Comparison of ENCODE assay signal across 9 cellular contexts in genomic region chr2:84846732-84847131, GRCh38. TPM values are rescaled to one million over a fixed set of nuclear protein-coding genes. Genes with fewer than 3 reads are reported as not detected.
A peak's percentile ranks its signal among the peaks of the same experiment; 100 is the strongest.
DNase-seq lines count a peak whose midpoint lies in the region; ATAC-seq and TF ChIP-seq lines count a peak whose summit lies in the region.
"Had no signal": no experiment of that assay in that cellular context is flagged by ENCODE, and none has a peak within 500 bp of the region (broad histone marks: within the 10 kb centered on the region; RNA-seq: fewer than 3 reads in every experiment).

No MANE protein-coding gene starts in this region.

- no peak overlapping the region for H3K4me3 ChIP-seq in esophagus (ENCODE audit: low read depth in 1 of 2, low read length in 2 of 2)
- no peak overlapping the region for H3K4me3 ChIP-seq in spleen
- no peak overlapping the region for H3K4me3 ChIP-seq in left ventricle myocardium inferior

- peaks cover 8% of the 10 kb centered on the region for H3K36me3 Mint-ChIP-seq in activated CD4-positive, alpha-beta memory T cell treated with anti-CD3 and anti-CD28 coated beads for 36 hours

- H3K4me3 Mint-ChIP-seq in activated CD4-positive, alpha-beta memory T cell treated with anti-CD3 and anti-CD28 coated beads for 36 hours = peak overlapping the region; percentile 26

- POLR2A ChIA-PET in activated CD4-positive, alpha-beta memory T cell treated with anti-CD3 and anti-CD28 coated beads for 36 hours (lab: Charles Lee) = interaction anchor here (0.7 to 1.2 kb wide), 4 partner anchors 30 to 92 kb away, joined by 3 to 4 read pairs (median 3); partner anchors contain the start of gene TRABD2A

- H3K4me1 ChIP-seq in esophagus (ENCODE audit: control insufficient read depth in 2 of 2, insufficient read depth in 2 of 2, low read length in 1 of 2) (peaks cover 0 to 3% of the 10 kb centered on the region in 2 donors), spleen (peaks cover 9 to 66% (median 26%) of the 10 kb centered on the region in 6 donors), left ventricle myocardium inferior (no peaks in the 10 kb centered on the region)

- H3K27ac Mint-ChIP-seq in activated CD4-positive, alpha-beta memory T cell treated with anti-CD3 and anti-CD28 coated beads for 36 hours = peak overlapping the region; percentile 97

- peaks cover 87% of the 10 kb centered on the region for H3K4me1 Mint-ChIP-seq in activated CD4-positive, alpha-beta memory T cell treated with anti-CD3 and anti-CD28 coated beads for 36 hours (ENCODE audit: low read depth)

- no peaks in the 10 kb centered on the region for H3K9me3 Mint-ChIP-seq in activated CD4-positive, alpha-beta memory T cell treated with anti-CD3 and anti-CD28 coated beads for 36 hours

- WGBS in esophagus, 2 donors = 85 to 92% methylated on average over 2 of the region's 2 CpGs
- 41 to 83% (median 81%) methylated on average over 2 of the region's 2 CpGs for WGBS in spleen, 5 donors

- TF ChIP-seq CTCF in spleen (IDR thresholded peaks at IDR 0.05 in 8 of 11, conservative IDR thresholded peaks at IDR 0.05 in 3 of 11) (no peak), left ventricle myocardium inferior (IDR thresholded peaks at IDR 0.05; ENCODE audit: borderline replicate concordance) (no peak)

- no peak for ATAC-seq in HG03565 (IDR thresholded peaks at IDR 0.05; ENCODE audit: unreplicated experiment)

- CTCF ChIA-PET in activated CD4-positive, alpha-beta memory T cell treated with anti-CD3 and anti-CD28 coated beads for 36 hours (lab: Charles Lee) = interaction anchor here (1.3 to 2.6 kb wide), 3 partner anchors 11 to 79 kb away, joined by 3 to 12 read pairs (median 3); partner anchors contain the start of gene TRABD2A

- no peak for TF ChIP-seq POLR2A in spleen (IDR thresholded peaks at IDR 0.05)

- H3K9me3 ChIP-seq in esophagus (ENCODE audit: control insufficient read depth in 2 of 2, insufficient read depth in 1 of 2, low read depth in 1 of 2, low read length in 1 of 2) (no peaks in the 10 kb centered on the region), spleen (no peaks in the 10 kb centered on the region), left ventricle myocardium inferior (replicated peaks) (no peaks in the 10 kb centered on the region)

- H3K27ac ChIP-seq in esophagus (ENCODE audit: low read depth in 2 of 2, low read length in 1 of 2) (peak overlapping the region; percentile 47 to 64), spleen (peak overlapping the region; percentile 45 to 92 (median 82)), left ventricle myocardium inferior (replicated peaks) (no peak overlapping the region)

- H3K27me3 ChIP-seq in esophagus (ENCODE audit: control insufficient read depth in 1 of 2, insufficient read depth in 2 of 2, low read length in 2 of 2) (no peaks in the 10 kb centered on the region), spleen (replicated peaks in 1 of 7) (no peaks in the 10 kb centered on the region), left ventricle myocardium inferior (ENCODE audit: low read depth) (no peaks in the 10 kb centered on the region)

- H3K27me3 Mint-ChIP-seq in activated CD4-positive, alpha-beta memory T cell treated with anti-CD3 and anti-CD28 coated beads for 36 hours = no peaks in the 10 kb centered on the region

- intact Hi-C loops in activated CD4-positive, alpha-beta memory T cell treated with anti-CD3 and anti-CD28 coated beads for 36 hours (cut with micrococcal nuclease) = loop anchor here (1.0 to 2.0 kb wide), 5 partner anchors 11 to 78 kb away; no protein-coding TSS in a partner anchor
- intact Hi-C loops in spleen (cut with DNase I; ENCODE audit: low total_unique reads) = no loop called here
- intact Hi-C loops in left ventricle myocardium inferior (cut with micrococcal nuclease) = no loop called here

- DNase-seq in EL (peak; percentile 22), spleen (no peak), NCI-H524 (lab: John Stamatoyannopoulos, UW) (no peak), left ventricle myocardium inferior (no peak)
- no peak for DNase-seq in activated CD4-positive, alpha-beta memory T cell treated with anti-CD3 and anti-CD28 coated beads for 36 hours
- DNase-seq in NK-92 treated with Interleukin-12 subunit alpha and Interleukin-12 subunit beta, amount 100 ng/mL, for 24 hours (lab: John Stamatoyannopoulos, UW) = no peak
- DNase-seq: right cardiac atrium had no signal

- H3K36me3 ChIP-seq in esophagus (ENCODE audit: control insufficient read depth in 2 of 2, insufficient read depth in 2 of 2, low read length in 1 of 2) = no peaks in the 10 kb centered on the region
- no peaks in the 10 kb centered on the region for H3K36me3 ChIP-seq in spleen
- H3K36me3 ChIP-seq in left ventricle myocardium inferior = no peaks in the 10 kb centered on the region

RNA-seq across cellular contexts. Expression of gene TRABD2A, which starts 34.2 kb away (rescaled TPM):
- total RNA-seq in activated CD4-positive, alpha-beta memory T cell treated with anti-CD3 and anti-CD28 coated beads for 36 hours = 10 to 100 TPM; 29.6 to 30.1 TPM
- polyA plus RNA-seq in esophagus (under 1 TPM; 0.08 to 0.32 TPM), spleen (1 to 10 TPM; 4.5 to 8.6 (median 5.0) TPM)
- total RNA-seq in spleen (10 to 100 TPM in 2 of 7 donors, 1 to 10 TPM in 5; 5.4 to 12.5 (median 9.2) TPM), left ventricle myocardium inferior (0.49 TPM)

RNA-seq across cellular contexts. Expression of gene TMSB10, which starts 58.7 kb away (rescaled TPM):
- total RNA-seq in activated CD4-positive, alpha-beta memory T cell treated with anti-CD3 and anti-CD28 coated beads for 36 hours = 1,000 to 10,000 TPM; 2,535 to 2,567 TPM
- polyA plus RNA-seq in esophagus (1,000 to 10,000 TPM; 1,127 to 2,184 TPM), spleen (1,000 to 10,000 TPM; 2,869 to 3,827 (median 3,008) TPM)
- total RNA-seq in spleen (1,000 to 10,000 TPM; 1,416 to 3,222 (median 1,664) TPM), left ventricle myocardium inferior (400 TPM)
